10 cellular contexts compared by ENCODE assay signal in genomic region chrX:66163849-66164401, GRCh38. TPM values are rescaled to one million over a fixed set of nuclear protein-coding genes. Genes with fewer than 3 reads are reported as not detected.
DNase-seq lines count a peak whose midpoint lies in the region; ATAC-seq, FAIRE-seq and TF ChIP-seq lines count a peak whose summit lies in the region.
"Had no signal": no experiment of that assay in that cellular context is flagged by ENCODE, and none has a peak within 500 bp of the region (broad histone marks: within the 10 kb centered on the region; RNA-seq: fewer than 3 reads in every experiment).

HEPH (plus strand) TSS chrX:66164247; CDS start chrX:66170571, 6,324 bp downstream.

- peaks cover 11% of the 10 kb centered on the region for H3K9me3 Mint-ChIP-seq in progenitor cell of endocrine pancreas (ENCODE audit: low read depth)
- H3K9me3 Mint-ChIP-seq: T-helper 1 cell treated with Interleukin-12 subunit alpha and Interleukin-12 subunit beta and Interleukin-4 antibody, amounts not matched to agents 30 μg/mL and 1 μg/mL, for 36 hours had no signal

- FAIRE-seq in GM12892 (lab: Jason Lieb, UNC), result peak; percentile 78
- FAIRE-seq: islet of Langerhans had no signal

- H3K4me1 Mint-ChIP-seq in progenitor cell of endocrine pancreas (ENCODE audit: low read depth), result peaks cover 5% of the 10 kb centered on the region

- peak; percentile 74 for ATAC-seq in HG03460 (IDR thresholded peaks at IDR 0.05; ENCODE audit: unreplicated experiment)
- no peak for ATAC-seq in GM18870 (IDR thresholded peaks at IDR 0.05; ENCODE audit: unreplicated experiment)

- H3K4me3 ChIP-seq in fibroblast of the aortic adventitia (ENCODE audit: low read depth, low read length), result peak within 1 kb of the TSS; percentile 64

- TF ChIP-seq CTCF in fibroblast of the aortic adventitia (IDR thresholded peaks at IDR 0.05; ENCODE audit: insufficient read depth, low read length), result no peak
- no peak for TF ChIP-seq CTCF in progenitor cell of endocrine pancreas (IDR thresholded peaks at IDR 0.05; ENCODE audit: unreplicated experiment)

- no peak for TF ChIP-seq POLR2A in GM12892 (IDR thresholded peaks at IDR 0.05; ENCODE audit: low read depth, low read length)

- peak within 1 kb of the TSS; percentile 88 for H3K4me3 Mint-ChIP-seq in progenitor cell of endocrine pancreas (ENCODE audit: low read depth)
- H3K4me3 Mint-ChIP-seq: T-helper 1 cell treated with Interleukin-12 subunit alpha and Interleukin-12 subunit beta and Interleukin-4 antibody, amounts not matched to agents 30 μg/mL and 1 μg/mL, for 36 hours had no signal

- H3K27me3 Mint-ChIP-seq in progenitor cell of endocrine pancreas, result no peaks in the 10 kb centered on the region

- H3K36me3 Mint-ChIP-seq in progenitor cell of endocrine pancreas (ENCODE audit: insufficient read depth), result peaks cover 3% of the 10 kb centered on the region

- peak within 1 kb of the TSS; percentile 96 for H3K27ac Mint-ChIP-seq in progenitor cell of endocrine pancreas
- H3K27ac Mint-ChIP-seq: T-helper 1 cell treated with Interleukin-12 subunit alpha and Interleukin-12 subunit beta and Interleukin-4 antibody, amounts not matched to agents 30 μg/mL and 1 μg/mL, for 36 hours had no signal

- DNase-seq in GM12892 (ENCODE audit: insufficient read length) (no peak), fibroblast of the aortic adventitia (ENCODE audit: low read depth) (peak; percentile 83), progenitor cell of endocrine pancreas (ENCODE audit: low spot score, unreplicated experiment) (no peak), HuH-7 (ENCODE audit: low spot score) (no peak), HUDEP-2 (lab: John Stamatoyannopoulos, UW; ENCODE audit: unreplicated experiment in 76 of 76) (no peak), dermis blood vessel endothelial cell (no peak)

RNA-seq across cellular contexts. Expression of gene HEPH, which starts in this region (rescaled TPM):
- 0.49 TPM for polyA plus RNA-seq in GM12892 (2012; ENCODE audit: missing spikeins)
- total RNA-seq in fibroblast of the aortic adventitia (ENCODE audit: low replicate concordance) (29.5 and 52.8 TPM in 2 replicates), progenitor cell of endocrine pancreas (91.8 and 92.4 TPM in 2 replicates), dermis blood vessel endothelial cell (1.4 and 2.7 TPM in 2 replicates)
